8 cellular contexts compared by ENCODE assay signal in the genomic region with DNA sequence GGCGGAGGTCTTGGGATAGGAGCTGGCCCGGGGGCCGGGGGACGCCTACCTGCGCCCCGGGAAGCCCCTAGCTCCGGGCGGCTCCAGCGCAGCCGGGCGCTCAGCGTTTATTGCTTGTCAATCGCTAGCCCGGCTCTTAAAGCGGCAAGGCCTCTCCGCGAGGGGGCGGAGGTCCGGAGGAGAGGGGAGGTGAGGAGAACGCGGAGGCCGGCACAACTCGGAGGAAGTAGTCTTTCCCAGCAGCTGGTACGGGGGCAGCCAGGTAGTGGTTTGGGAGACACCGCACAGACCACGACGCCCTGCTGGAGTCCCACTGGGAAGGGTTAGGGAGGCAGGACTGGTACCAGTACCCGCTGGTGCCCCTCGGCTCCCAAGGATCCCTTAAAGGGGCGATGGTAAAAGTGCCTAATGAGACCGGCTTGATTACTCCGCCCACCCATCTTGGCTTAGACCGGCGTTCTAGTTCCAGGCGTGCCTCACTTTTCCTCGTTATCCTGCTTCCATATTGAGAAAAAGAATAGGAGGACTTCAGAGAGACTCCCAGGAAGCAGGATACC. TPM values are rescaled to one million over a fixed set of nuclear protein-coding genes. Genes with fewer than 3 reads are reported as not detected.
DNase-seq lines count a peak whose midpoint lies in the region; ATAC-seq and TF ChIP-seq lines count a peak whose summit lies in the region.

MPP2 (minus strand) TSS at position 112 of the 557 bp plus-strand sequence. CDS start 3,076 bp downstream, outside the sequence.

- H3K9ac ChIP-seq in HUES6 (ENCODE audit: low read length) (peak within 1 kb of the TSS; percentile 40), SK-N-MC (ENCODE audit: insufficient read length) (peak within 1 kb of the TSS; percentile 29), adipocyte (ENCODE audit: low read length) (peak within 1 kb of the TSS; percentile 78)

- TF ChIP-seq CTCF in osteoblast (IDR thresholded peaks at IDR 0.05; ENCODE audit: extremely low read depth, low read depth, low read length) = no peak

- intact Hi-C loops in Right ventricle myocardium inferior (cut with DNase I) = loop anchor here (2.0 kb wide), 1 partner anchor 29 kb away; no protein-coding TSS in a partner anchor

- H3K4me3 ChIP-seq in HUES6 (ENCODE audit: low read depth, low read length) (peak within 1 kb of the TSS; percentile 75), SK-N-MC (peak within 1 kb of the TSS; percentile 78), adipocyte (ENCODE audit: low read length) (peak within 1 kb of the TSS; percentile 83), osteoblast (ENCODE audit: insufficient read depth, low read length) (peak within 1 kb of the TSS; percentile 76)

- no peaks in the 10 kb centered on the region for H3K79me2 ChIP-seq in osteoblast (ENCODE audit: insufficient read depth, low read length)

- H3K4me2 ChIP-seq in osteoblast (ENCODE audit: insufficient read depth, low read length) = peak within 1 kb of the TSS; percentile 90

- H3K27ac ChIP-seq in HUES6 (ENCODE audit: low read depth, low read length) = no peak within 1 kb of the TSS
- no peak within 1 kb of the TSS for H3K27ac ChIP-seq in SK-N-MC
- no peak within 1 kb of the TSS for H3K27ac ChIP-seq in osteoblast (ENCODE audit: low read depth, low read length)

- peaks cover 18% of the 10 kb centered on the region for H3K4me1 ChIP-seq in HUES6 (ENCODE audit: control insufficient read depth, insufficient read depth, low read length)
- H3K4me1 ChIP-seq in adipocyte (ENCODE audit: control insufficient read depth, insufficient read depth, low read length) = peaks cover 12% of the 10 kb centered on the region
- peaks cover 15% of the 10 kb centered on the region for H3K4me1 ChIP-seq in osteoblast (ENCODE audit: insufficient read depth, low read length)

- peaks cover 51% of the 10 kb centered on the region for H3K27me3 ChIP-seq in HUES6 (ENCODE audit: control insufficient read depth, insufficient read depth, low read length)
- peaks cover 8% of the 10 kb centered on the region for H3K27me3 ChIP-seq in adipocyte (replicated peaks; ENCODE audit: control insufficient read depth, insufficient read depth, low read length)
- H3K27me3 ChIP-seq in osteoblast (ENCODE audit: insufficient read depth, low read length) = peaks cover 41% of the 10 kb centered on the region

- H3K9me3 ChIP-seq in HUES6 (ENCODE audit: control insufficient read depth, insufficient read depth, low read depth, low read length) (no peaks in the 10 kb centered on the region), SK-N-MC (ENCODE audit: low read depth, low read length) (no peaks in the 10 kb centered on the region), adipocyte (ENCODE audit: control insufficient read depth, low read length) (no peaks in the 10 kb centered on the region), osteoblast (ENCODE audit: low read depth, low read length) (no peaks in the 10 kb centered on the region)

- peak; percentile 68 for ATAC-seq in Right ventricle myocardium inferior

- DNase-seq in Ammon's horn (ENCODE audit: low spot score) (peak; percentile 89), SK-N-MC (ENCODE audit: low read depth, low spot score) (no peak), adipocyte (ENCODE audit: low read depth) (peak; percentile 93), Right ventricle myocardium inferior (ENCODE audit: missing footprints) (peak; percentile 82), osteoblast (ENCODE audit: insufficient read length, low spot score, missing footprints) (peak; percentile 97), ureter (ENCODE audit: low spot score) (peak; percentile 71), NCI-H2107 (lab: John Stamatoyannopoulos, UW) (no peak)

- H2AFZ ChIP-seq in osteoblast (ENCODE audit: low read length) = peak within 1 kb of the TSS; percentile 98

- H3K36me3 ChIP-seq in HUES6 (ENCODE audit: control insufficient read depth, insufficient read depth, low read length) = no peaks in the 10 kb centered on the region
- H3K36me3 ChIP-seq in SK-N-MC (ENCODE audit: insufficient read depth, low read length) = no peaks in the 10 kb centered on the region
- no peaks in the 10 kb centered on the region for H3K36me3 ChIP-seq in adipocyte (ENCODE audit: control insufficient read depth, insufficient read depth, low read length, severe bottlenecking)
- H3K36me3 ChIP-seq in osteoblast (ENCODE audit: insufficient read depth, low read length) = no peaks in the 10 kb centered on the region

- H4K20me1 ChIP-seq in osteoblast (ENCODE audit: insufficient read depth, low read length) = no peaks in the 10 kb centered on the region

RNA-seq across cellular contexts. Expression of gene MPP2, which starts in this region (rescaled TPM):
- total RNA-seq in Right ventricle myocardium inferior = 16.2 TPM
- total RNA-seq in osteoblast = 0.59 and 0.72 TPM in 2 replicates
- total RNA-seq in ureter = 9.8 TPM

Comparison
In these comparisons a context has a peak if more than half of its experiments do, and no peak if none do; other contexts are left out.
1. Peak in DNase-seq, H3K4me3 ChIP-seq and H3K4me2 ChIP-seq in osteoblast; RNA of the gene not detected or under 1 TPM.
2. DNase-seq: peak in Ammon's horn (single experiment), adipocyte (single experiment), Right ventricle myocardium inferior (single experiment) and ureter (single experiment); none in SK-N-MC (single experiment) and NCI-H2107 (single experiment).
3. Peak in every context shown above with its lines, with median percentiles within 50 percentile points of each other: H3K4me3 ChIP-seq and H3K9ac ChIP-seq.